Comparison of ENCODE assay signal across 19 cellular contexts in genomic region chr22:36767035-36767775, GRCh38. TPM values are rescaled to one million over a fixed set of nuclear protein-coding genes. Genes with fewer than 3 reads are reported as not detected.
"Had no signal": no experiment of that assay in that cellular context is flagged by ENCODE, and none has a peak within 500 bp of the region (broad histone marks: within the 10 kb centered on the region; RNA-seq: fewer than 3 reads in every experiment).

No MANE protein-coding gene starts in this region.

- H3K4me3 ChIP-seq: cardiac muscle cell, left lung, pancreas, SK-N-MC, thoracic aorta had no signal

- DNase-seq: activated CD4-positive, alpha-beta T cell treated with anti-CD3 and anti-CD28 coated beads for 36 hours; activated CD4-positive, alpha-beta T cell treated with anti-CD3 and anti-CD28 coated beads, Interleukin-2, amount 50 U/mL, for 48 hours; activated CD8-positive, alpha-beta memory T cell treated with anti-CD3 and anti-CD28 coated beads, Interleukin-2, amount 10 ng/mL, durations not matched to agents 7 days and 5 days; activated effector memory CD4-positive, alpha-beta T cell treated with Interleukin-2 at 50 U/mL for 16 hours; erythroblast; foreskin melanocyte; hypothalamus; stimulated activated CD4-positive, alpha-beta T cell treated with anti-CD3 and anti-CD28 coated beads, Interleukin-4, amount 100 ng/mL, for 24 hours had no signal

- H3K27me3 Mint-ChIP-seq: activated CD4-positive, alpha-beta T cell treated with anti-CD3 and anti-CD28 coated beads for 36 hours; activated CD8-positive, alpha-beta memory T cell treated with anti-CD3 and anti-CD28 coated beads, Interleukin-2, amount 10 ng/mL, durations not matched to agents 7 days and 5 days; activated naive CD8-positive, alpha-beta T cell had no signal

- H3K4me1 Mint-ChIP-seq: activated CD4-positive, alpha-beta T cell treated with anti-CD3 and anti-CD28 coated beads for 36 hours had no signal

- H3K9me3 Mint-ChIP-seq: stimulated activated effector memory CD8-positive, alpha-beta T cell treated with anti-CD3 and anti-CD28 coated beads, Interleukin-12 subunit alpha, Interleukin-12 subunit beta, amount 100 ng/mL, for 72 hours; T-helper 2 cell treated with Interferon-gamma antibody and Interleukin-4, amounts not matched to agents 5 μg/mL and 100 μg/mL, for 36 hours had no signal

- H3K4me1 ChIP-seq: left lung, pancreas had no signal

- H3K36me3 Mint-ChIP-seq: activated CD8-positive, alpha-beta memory T cell treated with anti-CD3 and anti-CD28 coated beads, Interleukin-2, amount 10 ng/mL, durations not matched to agents 7 days and 5 days; stimulated activated effector memory CD8-positive, alpha-beta T cell treated with anti-CD3 and anti-CD28 coated beads, Interleukin-12 subunit alpha, Interleukin-12 subunit beta, amount 100 ng/mL, for 72 hours had no signal

- H3K27ac Mint-ChIP-seq: activated CD4-positive, alpha-beta T cell treated with anti-CD3 and anti-CD28 coated beads for 36 hours; activated CD8-positive, alpha-beta memory T cell treated with anti-CD3 and anti-CD28 coated beads, Interleukin-2, amount 10 ng/mL, durations not matched to agents 7 days and 5 days; activated naive CD8-positive, alpha-beta T cell; T-helper 2 cell treated with Interferon-gamma antibody and Interleukin-4, amounts not matched to agents 5 μg/mL and 100 μg/mL, for 36 hours had no signal

- H3K9me3 ChIP-seq: left lung, pancreas, thoracic aorta had no signal

- H3K4me3 Mint-ChIP-seq: activated CD4-positive, alpha-beta T cell treated with anti-CD3 and anti-CD28 coated beads for 36 hours; activated CD8-positive, alpha-beta memory T cell treated with anti-CD3 and anti-CD28 coated beads, Interleukin-2, amount 10 ng/mL, durations not matched to agents 7 days and 5 days; activated naive CD8-positive, alpha-beta T cell; stimulated activated effector memory CD8-positive, alpha-beta T cell treated with anti-CD3 and anti-CD28 coated beads, Interleukin-12 subunit alpha, Interleukin-12 subunit beta, amount 100 ng/mL, for 72 hours; T-helper 2 cell treated with Interferon-gamma antibody and Interleukin-4, amounts not matched to agents 5 μg/mL and 100 μg/mL, for 36 hours had no signal

- H3K27me3 ChIP-seq: cardiac muscle cell, left lung, pancreas had no signal

- ATAC-seq: activated CD4-positive, alpha-beta T cell treated with anti-CD3 and anti-CD28 coated beads for 36 hours; activated CD8-positive, alpha-beta memory T cell treated with anti-CD3 and anti-CD28 coated beads, Interleukin-2, amount 10 ng/mL, durations not matched to agents 7 days and 5 days; left lung; pancreas; sciatic nerve; stimulated activated effector memory CD8-positive, alpha-beta T cell treated with anti-CD3 and anti-CD28 coated beads, Interleukin-12 subunit alpha, Interleukin-12 subunit beta, amount 100 ng/mL, for 72 hours had no signal

- H3K27ac ChIP-seq: cardiac muscle cell, left lung, pancreas, SK-N-MC, thoracic aorta had no signal

RNA-seq across cellular contexts. Expression of gene PVALB, which starts 49.6 kb away (rescaled TPM):
- total RNA-seq: activated CD4-positive, alpha-beta T cell treated with anti-CD3 and anti-CD28 coated beads for 36 hours; activated CD8-positive, alpha-beta memory T cell treated with anti-CD3 and anti-CD28 coated beads, Interleukin-2, amount 10 ng/mL, durations not matched to agents 7 days and 5 days; cardiac muscle cell; pancreas; pulmonary artery endothelial cell; sciatic nerve; thoracic aorta had no signal
- polyA plus RNA-seq: cardiac muscle cell, keratinocyte had no signal
